8 cellular contexts compared by ENCODE assay signal in genomic region chr7:33061282-33061928, GRCh38. TPM values are rescaled to one million over a fixed set of nuclear protein-coding genes. Genes with fewer than 3 reads are reported as not detected.
A peak's percentile ranks its signal among the peaks of the same experiment; 100 is the strongest.
DNase-seq lines count a peak whose midpoint lies in the region; ATAC-seq, FAIRE-seq and TF ChIP-seq lines count a peak whose summit lies in the region.

No MANE protein-coding gene starts in this region.

- no peak for ATAC-seq in A549
- ATAC-seq in HCT116 = no peak
- ATAC-seq in GM18858 (IDR thresholded peaks at IDR 0.05; ENCODE audit: unreplicated experiment) = no peak
- ATAC-seq in GM21723 (IDR thresholded peaks at IDR 0.05; ENCODE audit: unreplicated experiment) = no peak
- no peak for ATAC-seq in HG02763 (IDR thresholded peaks at IDR 0.05; ENCODE audit: unreplicated experiment)

- no peak overlapping the region for H2AFZ ChIP-seq in HCT116 (ENCODE audit: low read depth, low read length, poor library complexity, severe bottlenecking)

- H3K4me2 ChIP-seq in A549 (peak overlapping the region; percentile 83), HCT116 (ENCODE audit: low read length) (peak overlapping the region; percentile 93)

- TF ChIP-seq POLR2A in A549 (IDR thresholded peaks at IDR 0.05; ENCODE audit: low read length) = no peak
- TF ChIP-seq POLR2A in HCT116 (IDR thresholded peaks at IDR 0.05; ENCODE audit: borderline replicate concordance, extremely low read depth, insufficient read depth, insufficient read length) = no peak

- H3K4me3 ChIP-seq in A549 (peak overlapping the region; percentile 95), HCT116 (replicated peaks in 1 of 2; ENCODE audit: low read depth in 1 of 2, low read length in 2 of 2) (peak overlapping the region; percentile 75 to 86), ascending aorta (peak overlapping the region; percentile 67 to 86), mesodermal cell (ENCODE audit: extremely low read depth, insufficient read depth, low read length, poor library complexity, severe bottlenecking) (peak overlapping the region; percentile 71)

- TF ChIP-seq EP300 in A549 (IDR thresholded peaks at IDR 0.05) = no peak

- peaks cover 0 to 4% of the 10 kb centered on the region in 2 experiments; a peak in 1 of 4 replicates for H3K36me3 ChIP-seq in HCT116 (ENCODE audit: control insufficient read depth in 1 of 2, insufficient read depth in 2 of 2, low read length in 2 of 2)
- no peaks in the 10 kb centered on the region for H3K36me3 ChIP-seq in ascending aorta
- peaks cover 9% of the 10 kb centered on the region for H3K36me3 ChIP-seq in mesodermal cell (ENCODE audit: control insufficient read depth, insufficient read depth, low read length)

- RAD21 ChIA-PET in HCT116 (lab: Charles Lee; ENCODE audit: low non-redundant PET in 1 of 2, low total read pairs in 2 of 2, uncharacterized antibody in 2 of 2, unreplicated experiment in 2 of 2) = no interaction called here

- FAIRE-seq in A549 (lab: Jason Lieb, UNC) = no peak

- H4K20me1 ChIP-seq in HCT116 (ENCODE audit: insufficient read depth) = peaks cover 19% of the 10 kb centered on the region; the same call in 1 of the 2 replicates

- H3K9ac ChIP-seq in HCT116 (ENCODE audit: low read length) = peak overlapping the region; percentile 88

- POLR2A ChIA-PET in A549 (lab: Yijun Ruan, JAX) = interaction anchor here (1.5 to 1.9 kb wide), 2 partner anchors 68 to 104 kb away, joined by 5 to 16 read pairs; partner anchors contain the start of genes BBS9 and FKBP9
- POLR2A ChIA-PET in HCT116 (lab: Charles Lee) = interaction anchor here (0.6 to 2.1 kb wide), 2 partner anchors 12 to 127 kb away, joined by 3 to 5 read pairs; no protein-coding TSS in a partner anchor

- intact Hi-C loops in HCT116 (cut with micrococcal nuclease) (loop anchor here (5.0 kb wide), 2 partner anchors 46 to 119 kb away; partner anchors contain the start of gene RP9), ascending aorta (cut with DNase I) (loop anchor here (5.0 kb wide), 3 partner anchors 119 to 569 kb away; partner anchors contain the start of gene LSM5)

- H3K79me2 ChIP-seq in HCT116 (ENCODE audit: insufficient read depth, low read length) = peaks cover 61% of the 10 kb centered on the region

- no peak for DNase-seq in A549 (ENCODE audit: low read depth in 1 of 2, low spot score in 1 of 2)
- no peak for DNase-seq in HCT116 (ENCODE audit: low read depth, low spot score)
- DNase-seq in ascending aorta (ENCODE audit: low spot score in 2 of 2) = no peak
- DNase-seq in AG08396 (ENCODE audit: low spot score) = no peak

- TF ChIP-seq CTCF in A549 (IDR thresholded peaks at IDR 0.05) = no peak
- TF ChIP-seq CTCF in HCT116 (IDR thresholded peaks at IDR 0.05 in 2 of 3, conservative IDR thresholded peaks at IDR 0.05 in 1 of 3; ENCODE audit: borderline replicate concordance in 1 of 3, insufficient read depth in 1 of 3, low read depth in 2 of 3, low read length in 2 of 3) = no peak
- TF ChIP-seq CTCF in ascending aorta (IDR thresholded peaks at IDR 0.05) = no peak

- no peaks in the 10 kb centered on the region for H3K27me3 ChIP-seq in HCT116 (ENCODE audit: insufficient read depth, low read length)
- H3K27me3 ChIP-seq in ascending aorta = no peaks in the 10 kb centered on the region

- CTCF ChIA-PET in A549 (lab: Yijun Ruan, JAX) = interaction anchor here (1.1 to 3.2 kb wide), 4 partner anchors 10 to 118 kb away, joined by 3 to 16 read pairs (median 4); partner anchors contain the start of gene RP9
- CTCF ChIA-PET in HCT116 (lab: Charles Lee) = interaction anchor here (1.1 to 1.7 kb wide), 4 partner anchors 9 to 215 kb away, joined by 4 to 5 read pairs (median 4); no protein-coding TSS in a partner anchor

- no peak for TF ChIP-seq RAD21 in A549 (conservative IDR thresholded peaks at IDR 0.05 in 1 of 2, IDR thresholded peaks at IDR 0.05 in 1 of 2)
- TF ChIP-seq RAD21 in HCT116 (IDR thresholded peaks at IDR 0.05; ENCODE audit: low read depth) = no peak

- H3K9me2 ChIP-seq in HCT116 (ENCODE audit: insufficient read depth) = no peaks in the 10 kb centered on the region

- H3K4me1 ChIP-seq in A549 (peaks cover 11% of the 10 kb centered on the region; the same call in 2 of the 3 replicates), HCT116 (ENCODE audit: control insufficient read depth in 1 of 2, insufficient read depth in 2 of 2, low read length in 2 of 2) (peaks cover 7 to 17% of the 10 kb centered on the region in 2 experiments; a peak in 3 of 4 replicates), ascending aorta (peaks cover 3 to 18% of the 10 kb centered on the region in 2 donors), mesodermal cell (ENCODE audit: control insufficient read depth, insufficient read depth, low read length, poor library complexity, severe bottlenecking) (peaks cover 3% of the 10 kb centered on the region)

- TSS peak; percentile 49 for BruUV-seq in HCT116 (replicated peaks; lab: Mats Ljungman, UMichigan)

- 28% methylated on average over 7 of the region's 7 CpGs for WGBS in A549 (ENCODE audit: missing lambda C conversion rate)
- 100% methylated on average over 1 of the region's 7 CpGs for WGBS in mesodermal cell (ENCODE audit: insufficient coverage in 2 of 2), 2 experiments

- peak overlapping the region; percentile 47 to 94; a peak in 4 of 6 replicates for H3K27ac ChIP-seq in A549
- H3K27ac ChIP-seq in HCT116 (ENCODE audit: low read depth, low read length) = no peak overlapping the region
- no peak overlapping the region for H3K27ac ChIP-seq in ascending aorta
- no peak overlapping the region for H3K27ac ChIP-seq in mesodermal cell (ENCODE audit: low read depth, low read length, severe bottlenecking)

- H3K9me3 ChIP-seq in A549 (peaks cover 8% of the 10 kb centered on the region), HCT116 (ENCODE audit: control insufficient read depth in 1 of 2, insufficient read depth in 1 of 2, low read depth in 1 of 2, low read length in 2 of 2) (peaks cover 4 to 5% of the 10 kb centered on the region in 2 experiments; a peak in 1 of 4 replicates), ascending aorta (peaks cover 0 to 6% of the 10 kb centered on the region in 2 donors), mesodermal cell (ENCODE audit: control insufficient read depth, low read length) (peaks cover 15% of the 10 kb centered on the region)

TF ChIP-seq in A549, 52 proteins besides CTCF, POLR2A, EP300 and RAD21:
- TF ChIP-seq HEYL (CRISPR knock-in tag; IDR thresholded peaks at IDR 0.05) (no peak), POLR2AphosphoS2 (conservative IDR thresholded peaks at IDR 0.05; ENCODE audit: low read length) (no peak)

TF ChIP-seq in HCT116, 20 proteins besides CTCF, POLR2A, EP300 and RAD21:
- TF ChIP-seq FOSL1 (IDR thresholded peaks at IDR 0.05; ENCODE audit: low read depth) (no peak), ELF1 (IDR thresholded peaks at IDR 0.05; ENCODE audit: borderline replicate concordance, low read depth) (no peak), ZBTB33 (IDR thresholded peaks at IDR 0.05; ENCODE audit: extremely low read depth, insufficient replicate concordance, low read length) (no peak), SRF (IDR thresholded peaks at IDR 0.05; ENCODE audit: low read depth) (no peak), ZNF274 (IDR thresholded peaks at IDR 0.05; ENCODE audit: low read depth, low read length) (no peak), EZH2phosphoT487 (IDR thresholded peaks at IDR 0.05; ENCODE audit: borderline replicate concordance) (no peak), EZH2 (IDR thresholded peaks at IDR 0.05) (no peak), TCF7L2 (IDR thresholded peaks at IDR 0.05; ENCODE audit: borderline replicate concordance, extremely low read depth, insufficient read depth, insufficient read length) (no peak), ZFX (IDR thresholded peaks at IDR 0.05) (no peak)

RNA-seq across cellular contexts. Expression of gene NT5C3A, which starts 1.2 kb away (rescaled TPM):
- polyA plus RNA-seq in A549 (2011; rRNA removed) = 37.0 and 59.6 TPM in 2 replicates
- polyA plus RNA-seq in A549 (2012; cell fraction: cytosol; rRNA removed) = 10.5 and 12.7 TPM in 2 replicates
- polyA plus RNA-seq in A549 (2012; cell fraction: nucleus; rRNA removed) = 4.8 and 7.5 TPM in 2 replicates
- polyA plus RNA-seq in A549 (2017; fragmentation: RNase III; extraction: RNeasy Plus Mini Kit Qiagen cat#74134 plus additional on column Dnase treatment) = 37.0 to 38.2 TPM (median 37.7 TPM) in 3 replicates
- polyA minus RNA-seq in A549 (2011; rRNA and poly(A)+ RNA removed) = 3.7 and 6.5 TPM in 2 replicates
- total RNA-seq in HCT116 (2021; ENCODE audit: unreplicated experiment) = 32.5 TPM
- 9.7 and 15.0 TPM in 2 replicates for polyA plus RNA-seq in HCT116 (2012)
- total RNA-seq in ascending aorta = 8.3 TPM
- polyA plus RNA-seq in mesodermal cell (2013, experiment 1 of 2) = 17.4 TPM
- 22.5 TPM for polyA plus RNA-seq in mesodermal cell (2013, experiment 2 of 2)

RNA-seq across cellular contexts. Expression of gene RP9, which starts 47.8 kb away (rescaled TPM):
- polyA plus RNA-seq in A549 (2011; rRNA removed) = 34.4 and 51.5 TPM in 2 replicates
- polyA plus RNA-seq in A549 (2012; cell fraction: cytosol; rRNA removed) = 19.5 and 22.7 TPM in 2 replicates
- polyA plus RNA-seq in A549 (2012; cell fraction: nucleus; rRNA removed) = 10.0 and 13.3 TPM in 2 replicates
- 25.1 to 28.8 TPM (median 25.7 TPM) in 3 replicates for polyA plus RNA-seq in A549 (2017; fragmentation: RNase III; extraction: RNeasy Plus Mini Kit Qiagen cat#74134 plus additional on column Dnase treatment)
- polyA minus RNA-seq in A549 (2011; rRNA and poly(A)+ RNA removed) = 13.5 and 13.6 TPM in 2 replicates
- 14.2 TPM for total RNA-seq in HCT116 (2021; ENCODE audit: unreplicated experiment)
- 22.2 and 26.9 TPM in 2 replicates for polyA plus RNA-seq in HCT116 (2012)
- 2.8 TPM for total RNA-seq in ascending aorta
- 23.6 TPM for polyA plus RNA-seq in mesodermal cell (2013, experiment 1 of 2)
- polyA plus RNA-seq in mesodermal cell (2013, experiment 2 of 2) = 26.9 TPM

Comparison
In these comparisons a context has a peak if more than half of its experiments do, and no peak if none do; other contexts are left out.
1. H3K27ac ChIP-seq: peak in A549 (2 of 2); none in HCT116 (single experiment), ascending aorta (0 of 2) and mesodermal cell (single experiment).
2. Peak in every context shown above with its lines, with median percentiles within 50 percentile points of each other: H3K4me3 ChIP-seq.